ENCODE assay signal across 25 cellular contexts in the genomic region with DNA sequence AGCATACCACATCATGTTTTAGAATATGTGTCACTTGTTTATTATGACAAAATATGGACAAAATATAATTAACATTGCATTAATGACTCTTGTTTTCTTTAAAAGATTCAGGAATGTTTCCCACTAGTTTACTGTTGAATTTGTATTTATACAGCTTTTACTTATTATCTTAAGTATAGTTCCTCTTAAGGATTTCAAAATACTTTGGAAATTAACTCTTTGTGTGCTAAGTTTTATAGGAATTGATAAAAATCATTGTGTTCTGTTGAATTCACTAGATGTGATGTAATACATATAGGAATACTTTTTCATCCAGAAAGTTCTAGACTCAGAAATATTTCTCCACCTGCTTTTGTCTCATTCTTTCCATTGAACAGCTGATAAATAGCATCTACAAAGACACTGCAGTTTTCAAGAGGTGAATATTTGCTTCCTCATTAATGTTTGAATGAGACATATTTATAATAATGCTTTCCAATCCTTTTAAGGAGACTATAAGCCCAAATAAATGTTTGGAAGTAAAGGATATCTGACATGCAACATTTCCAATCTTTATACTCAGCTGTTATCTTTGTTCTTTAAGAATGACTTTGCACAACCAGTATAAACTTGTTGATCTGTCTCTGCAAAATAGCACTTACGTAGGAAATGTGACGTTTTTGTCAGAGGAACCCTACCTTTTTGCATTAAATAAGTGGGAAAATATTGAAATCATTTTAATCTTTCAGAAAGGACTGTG. TPM values are rescaled to one million over a fixed set of nuclear protein-coding genes. Genes with fewer than 3 reads are reported as not detected.
"Had no signal": no experiment of that assay in that cellular context is flagged by ENCODE, and none has a peak within 500 bp of the region (broad histone marks: within the 10 kb centered on the region; RNA-seq: fewer than 3 reads in every experiment).

No MANE protein-coding gene starts in this region.

- H3K4me3 Mint-ChIP-seq: activated B cell treated with CpG ODN at 0.5 μM for 24 hours; activated CD4-positive, alpha-beta memory T cell treated with anti-CD3 and anti-CD28 coated beads for 36 hours; activated CD4-positive, alpha-beta T cell treated with anti-CD3 and anti-CD28 coated beads for 36 hours; activated naive CD8-positive, alpha-beta T cell treated with anti-CD3 and anti-CD28 coated beads for 36 hours; central memory CD8-positive, alpha-beta T cell; immature natural killer cell; mesothelial cell of epicardium; naive thymus-derived CD8-positive, alpha-beta T cell had no signal

- H3K27me3 ChIP-seq: hepatocyte, left lung, sigmoid colon, testis, vagina had no signal

- H3K9me3 ChIP-seq: left lung, sigmoid colon, testis, vagina had no signal

- DNase-seq: activated B cell treated with CpG ODN at 0.5 μM for 24 hours; activated CD4-positive, alpha-beta memory T cell treated with anti-CD3 and anti-CD28 coated beads for 36 hours; activated CD4-positive, alpha-beta T cell treated with anti-CD3 and anti-CD28 coated beads for 36 hours; activated naive CD8-positive, alpha-beta T cell treated with anti-CD3 and anti-CD28 coated beads for 36 hours; effector memory CD4-positive, alpha-beta T cell; glutamatergic neuron; immature natural killer cell; left lung; naive thymus-derived CD8-positive, alpha-beta T cell; retina; sigmoid colon; stimulated activated CD4-positive, alpha-beta T cell treated with anti-CD3 and anti-CD28 coated beads, Interleukin-15, amount 100 ng/mL, for 24 hours; stimulated activated naive CD4-positive, alpha-beta T cell; testis had no signal

- H3K9me3 Mint-ChIP-seq: activated B cell treated with CpG ODN at 0.5 μM for 24 hours; central memory CD8-positive, alpha-beta T cell had no signal

- FAIRE-seq: astrocyte, colon, frontal cortex had no signal

- H3K27ac ChIP-seq: hepatocyte, left lung, sigmoid colon, testis, vagina had no signal

- ATAC-seq: esophagus mucosa; left lung; naive thymus-derived CD8-positive, alpha-beta T cell had no signal

- H3K36me3 ChIP-seq: left lung, sigmoid colon, vagina had no signal

- H3K36me3 Mint-ChIP-seq: activated CD4-positive, alpha-beta memory T cell treated with anti-CD3 and anti-CD28 coated beads for 36 hours; mesothelial cell of epicardium had no signal

- H3K4me3 ChIP-seq: hepatocyte, left lung, sigmoid colon, smooth muscle cell, testis, vagina had no signal

- H3K27ac Mint-ChIP-seq: activated B cell treated with CpG ODN at 0.5 μM for 24 hours; activated CD4-positive, alpha-beta memory T cell treated with anti-CD3 and anti-CD28 coated beads for 36 hours; activated CD4-positive, alpha-beta T cell treated with anti-CD3 and anti-CD28 coated beads for 36 hours; activated naive CD8-positive, alpha-beta T cell treated with anti-CD3 and anti-CD28 coated beads for 36 hours; immature natural killer cell; mesothelial cell of epicardium; progenitor cell of endocrine pancreas had no signal

- H3K4me1 ChIP-seq: sigmoid colon, testis, vagina had no signal

- H3K27me3 Mint-ChIP-seq: activated B cell treated with CpG ODN at 0.5 μM for 24 hours; activated CD4-positive, alpha-beta T cell treated with anti-CD3 and anti-CD28 coated beads for 36 hours; activated naive CD8-positive, alpha-beta T cell treated with anti-CD3 and anti-CD28 coated beads for 36 hours; central memory CD8-positive, alpha-beta T cell; naive thymus-derived CD8-positive, alpha-beta T cell; progenitor cell of endocrine pancreas had no signal

RNA-seq across cellular contexts. Expression of a gene that starts 38.4 kb away (rescaled TPM):
- total RNA-seq: osteocyte, progenitor cell of endocrine pancreas had no signal
- polyA plus RNA-seq: smooth muscle cell had no signal
